In the genomic region with DNA sequence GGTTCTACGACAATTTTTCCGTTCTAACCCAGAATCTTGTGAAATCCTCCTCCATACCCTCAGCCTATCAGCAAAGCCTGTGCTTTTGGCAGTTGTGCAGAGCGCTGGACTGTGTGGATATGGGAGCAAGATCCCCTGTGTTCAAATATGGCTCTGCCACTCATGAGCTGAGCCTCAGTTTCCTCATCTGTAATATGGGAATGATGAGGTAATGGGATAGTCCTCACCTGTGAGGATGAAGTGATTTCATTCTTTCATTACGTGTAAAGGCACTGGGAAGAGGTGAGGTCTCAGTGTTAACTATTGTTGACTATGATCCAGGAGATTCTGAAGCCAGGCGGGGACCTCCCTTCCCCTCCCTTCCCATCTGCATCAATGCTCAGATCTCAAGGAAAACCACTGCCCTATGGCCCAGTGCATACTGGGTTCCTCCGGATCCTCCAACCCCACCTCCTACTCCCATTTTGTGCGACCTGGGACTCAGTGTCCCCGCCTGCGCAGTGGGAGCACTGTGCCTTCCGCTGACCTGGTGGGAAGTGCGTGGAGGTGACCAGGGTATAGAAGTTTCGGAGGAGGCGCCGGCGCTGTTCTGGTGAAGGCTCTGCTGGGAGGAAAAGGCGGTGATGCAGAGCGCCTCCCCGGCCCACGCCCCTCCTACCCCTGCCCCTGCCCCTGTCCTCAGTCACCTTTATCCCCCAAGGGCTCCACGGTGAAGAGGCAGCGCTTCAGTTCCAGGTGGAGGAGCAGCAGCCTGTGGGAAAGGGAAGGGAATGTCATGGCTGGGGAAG, we compare ENCODE assay signal across 9 cellular contexts. TPM values are rescaled to one million over a fixed set of nuclear protein-coding genes. Genes with fewer than 3 reads are reported as not detected.
A peak's percentile ranks its signal among the peaks of the same experiment; 100 is the strongest.
DNase-seq lines count a peak whose midpoint lies in the region; ATAC-seq and TF ChIP-seq lines count a peak whose summit lies in the region.
"Had no signal": no experiment of that assay in that cellular context is flagged by ENCODE, and none has a peak within 500 bp of the region (broad histone marks: within the 10 kb centered on the region; RNA-seq: fewer than 3 reads in every experiment).

No MANE protein-coding gene starts in this region.

- no peaks in the 10 kb centered on the region for H3K9me3 ChIP-seq in iPS-18c (ENCODE audit: control insufficient read depth, insufficient read depth, low read length)
- no peaks in the 10 kb centered on the region for H3K9me3 ChIP-seq in subcutaneous abdominal adipose tissue (ENCODE audit: control insufficient read depth in 5 of 5, low read length in 5 of 5)

- ATAC-seq in activated CD8-positive, alpha-beta T cell treated with anti-CD3 and anti-CD28 coated beads for 36 hours = no peak

- CTCF ChIA-PET in activated CD8-positive, alpha-beta T cell treated with anti-CD3 and anti-CD28 coated beads for 36 hours (lab: Charles Lee) = interaction anchor here (0.8 to 1.0 kb wide), 2 partner anchors 90 kb away, joined by 4 read pairs; no protein-coding TSS in a partner anchor

- no peaks in the 10 kb centered on the region for H3K27me3 Mint-ChIP-seq in T-helper 1 cell treated with Interleukin-12 subunit alpha and Interleukin-12 subunit beta and Interleukin-4 antibody, amounts not matched to agents 30 μg/mL and 1 μg/mL, for 36 hours (ENCODE audit: low read depth)
- no peaks in the 10 kb centered on the region for H3K27me3 Mint-ChIP-seq in activated CD8-positive, alpha-beta T cell treated with anti-CD3 and anti-CD28 coated beads for 36 hours

- H3K27me3 ChIP-seq in subcutaneous abdominal adipose tissue (ENCODE audit: control insufficient read depth in 5 of 5, insufficient read depth in 4 of 5, low read length in 5 of 5) = no peaks in the 10 kb centered on the region

- H3K9me3 Mint-ChIP-seq in T-helper 1 cell treated with Interleukin-12 subunit alpha and Interleukin-12 subunit beta and Interleukin-4 antibody, amounts not matched to agents 30 μg/mL and 1 μg/mL, for 36 hours = no peaks in the 10 kb centered on the region
- no peaks in the 10 kb centered on the region for H3K9me3 Mint-ChIP-seq in activated CD8-positive, alpha-beta T cell treated with anti-CD3 and anti-CD28 coated beads for 36 hours

- H3K9ac ChIP-seq in subcutaneous abdominal adipose tissue (ENCODE audit: low read length in 5 of 5) = no peak overlapping the region

- peaks cover 9% of the 10 kb centered on the region for H3K36me3 Mint-ChIP-seq in T-helper 1 cell treated with Interleukin-12 subunit alpha and Interleukin-12 subunit beta and Interleukin-4 antibody, amounts not matched to agents 30 μg/mL and 1 μg/mL, for 36 hours (ENCODE audit: low read depth)
- H3K36me3 Mint-ChIP-seq in activated CD8-positive, alpha-beta T cell treated with anti-CD3 and anti-CD28 coated beads for 36 hours (ENCODE audit: low read depth) = peaks cover 22% of the 10 kb centered on the region

- peaks cover 19% of the 10 kb centered on the region for H3K4me1 Mint-ChIP-seq in T-helper 1 cell treated with Interleukin-12 subunit alpha and Interleukin-12 subunit beta and Interleukin-4 antibody, amounts not matched to agents 30 μg/mL and 1 μg/mL, for 36 hours (ENCODE audit: low read depth)
- peaks cover 33% of the 10 kb centered on the region for H3K4me1 Mint-ChIP-seq in activated CD8-positive, alpha-beta T cell treated with anti-CD3 and anti-CD28 coated beads for 36 hours (ENCODE audit: low read depth)

- peak overlapping the region; percentile 18 for H3K27ac Mint-ChIP-seq in T-helper 1 cell treated with Interleukin-12 subunit alpha and Interleukin-12 subunit beta and Interleukin-4 antibody, amounts not matched to agents 30 μg/mL and 1 μg/mL, for 36 hours
- H3K27ac Mint-ChIP-seq in activated CD8-positive, alpha-beta T cell treated with anti-CD3 and anti-CD28 coated beads for 36 hours = no peak overlapping the region

- DNase-seq in T-helper 1 cell (no peak), NCI-H226 (no peak), SK-N-DZ (ENCODE audit: low spot score) (no peak)
- DNase-seq in activated CD8-positive, alpha-beta T cell treated with anti-CD3 and anti-CD28 coated beads for 36 hours = no peak
- no peak for DNase-seq in stimulated activated CD4-positive, alpha-beta T cell treated with anti-CD3 and anti-CD28 coated beads, Interleukin-4, amount 100 ng/mL, for 4 hours

- peaks cover 9 to 40% (median 31%) of the 10 kb centered on the region in 5 donors for H3K4me1 ChIP-seq in subcutaneous abdominal adipose tissue (ENCODE audit: control insufficient read depth in 5 of 5, insufficient read depth in 5 of 5, low read length in 5 of 5)

- H3K4me3 ChIP-seq in iPS-18c (ENCODE audit: insufficient read depth, low read depth, low read length) (peak overlapping the region; percentile 9; the same call in 1 of the 2 replicates), subcutaneous abdominal adipose tissue (ENCODE audit: low read depth in 1 of 5, low read length in 5 of 5) (peak overlapping the region in 4 of 5 donors; percentile 32 to 87 (median 66))

- intact Hi-C loops in activated CD8-positive, alpha-beta T cell treated with anti-CD3 and anti-CD28 coated beads for 36 hours (cut with micrococcal nuclease) = no loop called here

- TF ChIP-seq CTCF in activated CD8-positive, alpha-beta T cell treated with anti-CD3 and anti-CD28 coated beads for 36 hours (IDR thresholded peaks at IDR 0.05) = no peak

- POLR2A ChIA-PET in activated CD8-positive, alpha-beta T cell treated with anti-CD3 and anti-CD28 coated beads for 36 hours (lab: Charles Lee) = interaction anchor here (0.8 kb wide), 1 partner anchor 40 kb away, joined by 3 read pairs; no protein-coding TSS in a partner anchor

- peak overlapping the region; percentile 81 for H3K4me3 Mint-ChIP-seq in T-helper 1 cell treated with Interleukin-12 subunit alpha and Interleukin-12 subunit beta and Interleukin-4 antibody, amounts not matched to agents 30 μg/mL and 1 μg/mL, for 36 hours
- peak overlapping the region; percentile 73 for H3K4me3 Mint-ChIP-seq in activated CD8-positive, alpha-beta T cell treated with anti-CD3 and anti-CD28 coated beads for 36 hours

- peaks cover 0 to 46% (median 28%) of the 10 kb centered on the region in 5 donors for H3K36me3 ChIP-seq in subcutaneous abdominal adipose tissue (ENCODE audit: control insufficient read depth in 5 of 5, insufficient read depth in 5 of 5, low read length in 5 of 5)

- H3K27ac ChIP-seq in subcutaneous abdominal adipose tissue (ENCODE audit: low read depth, low read length) = peak overlapping the region; percentile 50

RNA-seq across cellular contexts. Expression of a gene that starts 5.0 kb away (rescaled TPM):
- total RNA-seq in activated CD8-positive, alpha-beta T cell treated with anti-CD3 and anti-CD28 coated beads for 36 hours = 10 to 100 TPM; 23.5 to 24.1 TPM
- polyA plus RNA-seq in SK-N-DZ (2014; cell fraction: cytosol; rRNA removed) = 52.2 and 65.5 TPM in 2 replicates
- polyA plus RNA-seq in SK-N-DZ (2014; cell fraction: nucleus; rRNA removed) = 56.1 and 64.4 TPM in 2 replicates

RNA-seq across cellular contexts. Expression of a gene that starts 10.0 kb away (rescaled TPM):
- 10 to 100 TPM; 35.7 to 38.7 TPM for total RNA-seq in activated CD8-positive, alpha-beta T cell treated with anti-CD3 and anti-CD28 coated beads for 36 hours
- polyA plus RNA-seq in SK-N-DZ (2014; cell fraction: cytosol; rRNA removed) = 26.0 and 26.1 TPM in 2 replicates
- 41.8 and 47.5 TPM in 2 replicates for polyA plus RNA-seq in SK-N-DZ (2014; cell fraction: nucleus; rRNA removed)

RNA-seq across cellular contexts. Expression of a gene that starts 41.3 kb away (rescaled TPM):
- total RNA-seq in activated CD8-positive, alpha-beta T cell treated with anti-CD3 and anti-CD28 coated beads for 36 hours = 10 to 100 TPM; 83.4 to 84.5 TPM
- polyA plus RNA-seq in SK-N-DZ (2014; cell fraction: cytosol; rRNA removed) = 27.7 and 32.5 TPM in 2 replicates
- polyA plus RNA-seq in SK-N-DZ (2014; cell fraction: nucleus; rRNA removed) = 25.9 and 42.0 TPM in 2 replicates

RNA-seq across cellular contexts. Expression of a gene that starts 42.9 kb away (rescaled TPM):
- total RNA-seq in activated CD8-positive, alpha-beta T cell treated with anti-CD3 and anti-CD28 coated beads for 36 hours = 10 to 100 TPM; 87.4 to 88.5 TPM
- polyA plus RNA-seq in SK-N-DZ (2014; cell fraction: cytosol; rRNA removed) = 131 and 164 TPM in 2 replicates
- polyA plus RNA-seq in SK-N-DZ (2014; cell fraction: nucleus; rRNA removed) = 365 and 432 TPM in 2 replicates

RNA-seq across cellular contexts. Expression of a gene that starts 45.0 kb away (rescaled TPM):
- under 1 TPM; 0.50 to 0.81 TPM for total RNA-seq in activated CD8-positive, alpha-beta T cell treated with anti-CD3 and anti-CD28 coated beads for 36 hours
- 0.39 and 0.68 TPM in 2 replicates for polyA plus RNA-seq in SK-N-DZ (2014; cell fraction: cytosol; rRNA removed)
- 0.49 and 0.70 TPM in 2 replicates for polyA plus RNA-seq in SK-N-DZ (2014; cell fraction: nucleus; rRNA removed)
- total RNA-seq: renal cortical epithelial cell had no signal
